In the genomic region with DNA sequence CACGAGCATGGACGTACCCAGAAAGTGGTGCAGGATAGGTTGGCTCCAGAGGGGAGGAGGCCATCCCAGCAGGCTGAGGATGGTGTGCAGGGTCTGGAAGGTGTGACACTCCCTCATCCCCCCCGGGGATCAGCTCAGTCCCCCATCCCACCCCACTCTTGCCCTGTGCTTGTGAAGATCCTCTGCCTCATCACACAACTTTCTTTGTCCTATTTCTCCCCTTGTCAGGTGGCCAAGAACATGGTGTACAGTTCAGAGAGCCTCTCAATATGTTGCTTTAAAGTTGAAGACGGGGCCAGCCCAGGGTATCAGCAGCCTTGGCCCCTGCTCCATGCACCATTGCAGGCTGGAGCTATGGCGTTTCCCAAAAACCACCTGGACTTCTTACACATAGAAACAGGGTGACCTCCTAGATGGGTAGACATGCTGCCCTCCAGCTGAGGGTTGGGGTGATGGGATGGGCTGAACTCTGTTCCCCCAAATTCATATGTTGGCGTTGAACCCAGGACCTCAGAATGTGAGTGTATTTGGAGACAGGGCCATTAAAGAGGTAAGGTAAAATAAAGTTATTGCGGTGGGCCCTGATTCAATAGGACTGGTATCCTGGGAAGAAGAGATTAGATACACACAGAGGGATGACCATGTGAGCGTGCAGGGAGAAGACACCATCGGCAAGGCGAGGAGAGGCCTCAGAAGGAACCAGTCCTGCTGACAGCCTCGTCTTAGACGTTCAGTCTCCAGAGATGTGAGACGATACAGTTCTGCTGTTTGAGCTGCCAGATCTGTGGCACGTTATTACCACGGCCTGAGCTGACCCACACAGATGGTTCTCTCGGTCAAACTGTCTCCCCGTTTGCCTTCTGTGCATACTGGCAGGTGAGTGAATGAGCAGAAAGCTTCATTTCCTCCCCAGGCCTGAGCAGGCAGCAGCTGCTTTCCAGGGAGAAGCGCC, we compare ENCODE assay signal across 2 cellular contexts.
TF ChIP-seq lines count a peak whose summit lies in the region.

No MANE protein-coding gene starts in this region.

TF ChIP-seq in H1, 55 proteins besides CTCF, POLR2A, EP300 and RAD21:
- TF ChIP-seq KDM1A (IDR thresholded peaks at IDR 0.05; ENCODE audit: borderline replicate concordance, low read length) (no peak), CREB1 (IDR thresholded peaks at IDR 0.05) (no peak), CEBPB (IDR thresholded peaks at IDR 0.05; ENCODE audit: low read depth, low read length) (no peak), CBX5 (IDR thresholded peaks at IDR 0.05; ENCODE audit: low read depth, low read length) (no peak), ZNF274 (IDR thresholded peaks at IDR 0.05; ENCODE audit: borderline replicate concordance, extremely low read depth, low read length) (no peak), NANOG (IDR thresholded peaks at IDR 0.05; ENCODE audit: insufficient read depth, low read depth, low read length, poor library complexity, severe bottlenecking) (no peak), SIX5 (IDR thresholded peaks at IDR 0.05; ENCODE audit: low read depth, low read length) (no peak), HDAC2 (IDR thresholded peaks at IDR 0.05; ENCODE audit: borderline replicate concordance in 1 of 2, low read depth in 2 of 2, low read length in 2 of 2) (no peak), KDM5A (IDR thresholded peaks at IDR 0.05; ENCODE audit: low read length) (no peak), TAF7 (optimal IDR thresholded peaks at IDR 0.05; ENCODE audit: borderline replicate concordance, low read depth, low read length) (no peak), ASH2L (IDR thresholded peaks at IDR 0.05; ENCODE audit: low read length) (no peak), YY1 (IDR thresholded peaks at IDR 0.05; ENCODE audit: low read depth, low read length) (no peak), SRF (IDR thresholded peaks at IDR 0.05; ENCODE audit: low read depth, low read length) (no peak), CHD2 (IDR thresholded peaks at IDR 0.05; ENCODE audit: low read length) (no peak), SUZ12 (IDR thresholded peaks at IDR 0.05; ENCODE audit: low read length) (no peak)

TF ChIP-seq in GM23338, 12 proteins besides CTCF, POLR2A, EP300 and RAD21:
- no peak for TF ChIP-seq JUNB (IDR thresholded peaks at IDR 0.05; ENCODE audit: unreplicated experiment)
- TF ChIP-seq NANOG (IDR thresholded peaks at IDR 0.05; ENCODE audit: borderline replicate concordance), result no peak
- no peak for TF ChIP-seq ZNF331 (CRISPR knock-in tag; IDR thresholded peaks at IDR 0.05; ENCODE audit: low read depth)
- no peak for TF ChIP-seq ZNF114 (CRISPR knock-in tag; IDR thresholded peaks at IDR 0.05)
- no peak for TF ChIP-seq EZH2 (IDR thresholded peaks at IDR 0.05; ENCODE audit: low read depth, unreplicated experiment)
- no peak for TF ChIP-seq STAT1 (IDR thresholded peaks at IDR 0.05; ENCODE audit: unreplicated experiment)
- TF ChIP-seq EZH2phosphoT487 (IDR thresholded peaks at IDR 0.05; ENCODE audit: unreplicated experiment), result no peak
